2 cellular contexts compared by ENCODE assay signal in the genomic region with DNA sequence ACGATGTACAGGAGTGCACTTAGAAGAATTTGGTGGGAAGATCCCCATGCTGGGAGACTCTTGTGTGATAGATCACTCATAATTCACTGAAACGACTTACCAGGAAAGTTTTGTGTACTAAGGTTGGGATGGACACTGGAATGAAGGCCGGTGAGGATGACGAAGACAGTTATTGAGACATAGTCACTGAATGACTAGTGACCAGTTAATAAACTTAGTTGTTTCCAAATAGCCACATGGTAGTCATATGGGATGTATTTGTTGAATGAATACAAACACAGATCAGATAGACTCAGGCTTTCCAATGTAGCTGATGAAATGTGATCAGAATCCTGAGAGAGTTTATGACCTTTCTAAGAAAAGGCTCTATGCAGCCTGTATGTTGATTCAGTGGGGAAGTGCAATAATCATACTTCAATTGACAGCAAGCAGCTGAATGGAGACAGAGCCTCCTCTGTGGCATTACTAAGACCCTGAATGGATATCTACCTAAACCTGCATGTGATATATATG.
TF ChIP-seq lines count a peak whose summit lies in the region.

No MANE protein-coding gene starts in this region.

TF ChIP-seq in liver, 16 proteins besides CTCF, POLR2A, EP300 and RAD21:
- TF ChIP-seq RXRA (IDR thresholded peaks at IDR 0.05) = peak; percentile 53 to 59
- TF ChIP-seq, protein P1, sequence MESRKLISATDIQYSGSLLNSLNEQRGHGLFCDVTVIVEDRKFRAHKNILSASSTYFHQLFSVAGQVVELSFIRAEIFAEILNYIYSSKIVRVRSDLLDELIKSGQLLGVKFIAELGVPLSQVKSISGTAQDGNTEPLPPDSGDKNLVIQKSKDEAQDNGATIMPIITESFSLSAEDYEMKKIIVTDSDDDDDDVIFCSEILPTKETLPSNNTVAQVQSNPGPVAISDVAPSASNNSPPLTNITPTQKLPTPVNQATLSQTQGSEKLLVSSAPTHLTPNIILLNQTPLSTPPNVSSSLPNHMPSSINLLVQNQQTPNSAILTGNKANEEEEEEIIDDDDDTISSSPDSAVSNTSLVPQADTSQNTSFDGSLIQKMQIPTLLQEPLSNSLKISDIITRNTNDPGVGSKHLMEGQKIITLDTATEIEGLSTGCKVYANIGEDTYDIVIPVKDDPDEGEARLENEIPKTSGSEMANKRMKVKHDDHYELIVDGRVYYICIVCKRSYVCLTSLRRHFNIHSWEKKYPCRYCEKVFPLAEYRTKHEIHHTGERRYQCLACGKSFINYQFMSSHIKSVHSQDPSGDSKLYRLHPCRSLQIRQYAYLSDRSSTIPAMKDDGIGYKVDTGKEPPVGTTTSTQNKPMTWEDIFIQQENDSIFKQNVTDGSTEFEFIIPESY (IDR thresholded peaks at IDR 0.05) = no peak
- peak; percentile 34 to 47 for TF ChIP-seq JUND (IDR thresholded peaks at IDR 0.05)
- TF ChIP-seq EGR1 (IDR thresholded peaks at IDR 0.05; ENCODE audit: low read depth in 2 of 2) = peak in 1 of 2 donors; percentile 22
- TF ChIP-seq SP1 (IDR thresholded peaks at IDR 0.05) = peak; percentile 41
- TF ChIP-seq HNF4A (conservative IDR thresholded peaks at IDR 0.05) = peak; percentile 43 to 44
- peak; percentile 56 for TF ChIP-seq FOXA2 (IDR thresholded peaks at IDR 0.05)
- TF ChIP-seq, protein P2, sequence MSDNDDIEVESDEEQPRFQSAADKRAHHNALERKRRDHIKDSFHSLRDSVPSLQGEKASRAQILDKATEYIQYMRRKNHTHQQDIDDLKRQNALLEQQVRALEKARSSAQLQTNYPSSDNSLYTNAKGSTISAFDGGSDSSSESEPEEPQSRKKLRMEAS (IDR thresholded peaks at IDR 0.05) = no peak
- TF ChIP-seq FOXA1 (IDR thresholded peaks at IDR 0.05) = no peak
- no peak for TF ChIP-seq NR2F2 (IDR thresholded peaks at IDR 0.05)
- no peak for TF ChIP-seq GABPA (IDR thresholded peaks at IDR 0.05 in 1 of 2, conservative IDR thresholded peaks at IDR 0.05 in 1 of 2)
- TF ChIP-seq TAF1 (conservative IDR thresholded peaks at IDR 0.05) = no peak
- TF ChIP-seq, protein P3, sequence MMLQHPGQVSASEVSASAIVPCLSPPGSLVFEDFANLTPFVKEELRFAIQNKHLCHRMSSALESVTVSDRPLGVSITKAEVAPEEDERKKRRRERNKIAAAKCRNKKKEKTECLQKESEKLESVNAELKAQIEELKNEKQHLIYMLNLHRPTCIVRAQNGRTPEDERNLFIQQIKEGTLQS (IDR thresholded peaks at IDR 0.05) = no peak

TF ChIP-seq in HepG2, 621 proteins besides CTCF, POLR2A, EP300 and RAD21:
- TF ChIP-seq ZNF224 (CRISPR knock-in tag; IDR thresholded peaks at IDR 0.05) = no peak
- TF ChIP-seq RARA (CRISPR knock-in tag; IDR thresholded peaks at IDR 0.05) = no peak
- TF ChIP-seq ETV6 (CRISPR knock-in tag; conservative IDR thresholded peaks at IDR 0.05) = no peak
- no peak for TF ChIP-seq SAP130 (CRISPR knock-in tag; IDR thresholded peaks at IDR 0.05; ENCODE audit: low read depth)
- TF ChIP-seq KLF13 (CRISPR knock-in tag; IDR thresholded peaks at IDR 0.05) = no peak
- TF ChIP-seq, protein P4, sequence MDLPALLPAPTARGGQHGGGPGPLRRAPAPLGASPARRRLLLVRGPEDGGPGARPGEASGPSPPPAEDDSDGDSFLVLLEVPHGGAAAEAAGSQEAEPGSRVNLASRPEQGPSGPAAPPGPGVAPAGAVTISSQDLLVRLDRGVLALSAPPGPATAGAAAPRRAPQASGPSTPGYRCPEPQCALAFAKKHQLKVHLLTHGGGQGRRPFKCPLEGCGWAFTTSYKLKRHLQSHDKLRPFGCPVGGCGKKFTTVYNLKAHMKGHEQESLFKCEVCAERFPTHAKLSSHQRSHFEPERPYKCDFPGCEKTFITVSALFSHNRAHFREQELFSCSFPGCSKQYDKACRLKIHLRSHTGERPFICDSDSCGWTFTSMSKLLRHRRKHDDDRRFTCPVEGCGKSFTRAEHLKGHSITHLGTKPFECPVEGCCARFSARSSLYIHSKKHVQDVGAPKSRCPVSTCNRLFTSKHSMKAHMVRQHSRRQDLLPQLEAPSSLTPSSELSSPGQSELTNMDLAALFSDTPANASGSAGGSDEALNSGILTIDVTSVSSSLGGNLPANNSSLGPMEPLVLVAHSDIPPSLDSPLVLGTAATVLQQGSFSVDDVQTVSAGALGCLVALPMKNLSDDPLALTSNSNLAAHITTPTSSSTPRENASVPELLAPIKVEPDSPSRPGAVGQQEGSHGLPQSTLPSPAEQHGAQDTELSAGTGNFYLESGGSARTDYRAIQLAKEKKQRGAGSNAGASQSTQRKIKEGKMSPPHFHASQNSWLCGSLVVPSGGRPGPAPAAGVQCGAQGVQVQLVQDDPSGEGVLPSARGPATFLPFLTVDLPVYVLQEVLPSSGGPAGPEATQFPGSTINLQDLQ (CRISPR knock-in tag; IDR thresholded peaks at IDR 0.05) = no peak
- TF ChIP-seq ZNF547 (CRISPR knock-in tag; IDR thresholded peaks at IDR 0.05) = no peak
- no peak for TF ChIP-seq ZNF773 (CRISPR knock-in tag; IDR thresholded peaks at IDR 0.05; ENCODE audit: borderline replicate concordance)
- TF ChIP-seq PHF21A (CRISPR knock-in tag; IDR thresholded peaks at IDR 0.05) = no peak
- TF ChIP-seq, protein P5, sequence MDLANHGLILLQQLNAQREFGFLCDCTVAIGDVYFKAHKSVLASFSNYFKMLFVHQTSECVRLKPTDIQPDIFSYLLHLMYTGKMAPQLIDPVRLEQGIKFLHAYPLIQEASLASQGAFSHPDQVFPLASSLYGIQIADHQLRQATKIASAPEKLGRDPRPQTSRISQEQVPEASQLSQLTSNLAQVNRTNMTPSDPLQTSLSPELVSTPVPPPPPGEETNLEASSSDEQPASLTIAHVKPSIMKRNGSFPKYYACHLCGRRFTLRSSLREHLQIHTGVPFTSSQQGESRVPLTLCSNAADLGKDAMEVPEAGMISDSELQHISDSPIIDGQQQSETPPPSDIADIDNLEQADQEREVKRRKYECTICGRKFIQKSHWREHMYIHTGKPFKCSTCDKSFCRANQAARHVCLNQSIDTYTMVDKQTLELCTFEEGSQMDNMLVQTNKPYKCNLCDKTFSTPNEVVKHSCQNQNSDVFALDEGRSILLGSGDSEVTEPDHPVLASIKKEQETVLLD (CRISPR knock-in tag; IDR thresholded peaks at IDR 0.05; ENCODE audit: low read depth) = no peak
- no peak for TF ChIP-seq ZNF33A (CRISPR knock-in tag; IDR thresholded peaks at IDR 0.05; ENCODE audit: borderline replicate concordance)
- TF ChIP-seq ATF1 (CRISPR knock-in tag; IDR thresholded peaks at IDR 0.05) = no peak
- TF ChIP-seq YEATS4 (CRISPR knock-in tag; IDR thresholded peaks at IDR 0.05; ENCODE audit: borderline replicate concordance) = no peak
- TF ChIP-seq HIVEP1 (CRISPR knock-in tag; IDR thresholded peaks at IDR 0.05) = no peak
- TF ChIP-seq, protein P6, sequence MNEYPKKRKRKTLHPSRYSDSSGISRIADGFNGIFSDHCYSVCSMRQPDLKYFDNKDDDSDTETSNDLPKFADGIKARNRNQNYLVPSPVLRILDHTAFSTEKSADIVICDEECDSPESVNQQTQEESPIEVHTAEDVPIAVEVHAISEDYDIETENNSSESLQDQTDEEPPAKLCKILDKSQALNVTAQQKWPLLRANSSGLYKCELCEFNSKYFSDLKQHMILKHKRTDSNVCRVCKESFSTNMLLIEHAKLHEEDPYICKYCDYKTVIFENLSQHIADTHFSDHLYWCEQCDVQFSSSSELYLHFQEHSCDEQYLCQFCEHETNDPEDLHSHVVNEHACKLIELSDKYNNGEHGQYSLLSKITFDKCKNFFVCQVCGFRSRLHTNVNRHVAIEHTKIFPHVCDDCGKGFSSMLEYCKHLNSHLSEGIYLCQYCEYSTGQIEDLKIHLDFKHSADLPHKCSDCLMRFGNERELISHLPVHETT (CRISPR knock-in tag; conservative IDR thresholded peaks at IDR 0.05) = no peak
